In the genomic region with DNA sequence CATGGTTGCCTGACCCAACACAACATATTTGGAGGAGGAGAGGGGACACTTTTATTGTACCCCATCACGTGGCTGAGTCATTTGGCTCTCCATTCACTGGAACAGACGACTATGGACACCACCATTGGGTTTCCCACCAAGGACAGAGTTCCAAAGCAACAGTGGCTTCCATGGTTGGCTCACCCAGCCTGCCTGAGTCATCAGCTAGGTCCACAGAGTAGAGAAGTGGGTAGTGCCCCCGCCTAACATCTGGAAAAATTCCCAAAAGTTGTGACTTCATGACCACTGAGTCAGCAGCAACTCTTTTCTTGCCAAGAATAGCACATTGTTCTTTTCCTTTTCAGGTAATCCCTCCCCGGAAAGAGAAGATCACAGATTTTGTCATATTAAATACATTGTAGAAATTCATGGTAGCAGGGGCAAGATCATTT, we compare ENCODE assay signal across 9 cellular contexts. TPM values are rescaled to one million over a fixed set of nuclear protein-coding genes. Genes with fewer than 3 reads are reported as not detected.
DNase-seq lines count a peak whose midpoint lies in the region; ATAC-seq and TF ChIP-seq lines count a peak whose summit lies in the region.
"Had no signal": no experiment of that assay in that cellular context is flagged by ENCODE, and none has a peak within 500 bp of the region (broad histone marks: within the 10 kb centered on the region; RNA-seq: fewer than 3 reads in every experiment).

No MANE protein-coding gene starts in this region.

- no peak for TF ChIP-seq POLR2A in uterus (IDR thresholded peaks at IDR 0.05)

- H3K4me1 Mint-ChIP-seq in activated naive CD8-positive, alpha-beta T cell treated with anti-CD3 and anti-CD28 coated beads, Interleukin-2, amount 10 ng/mL, durations not matched to agents 7 days and 5 days = peaks cover 59% of the 10 kb centered on the region

- H3K36me3 ChIP-seq in heart right ventricle (no peaks in the 10 kb centered on the region), lung (ENCODE audit: control insufficient read depth in 2 of 2, insufficient read depth in 2 of 2, low read length in 2 of 2) (no peaks in the 10 kb centered on the region), uterus (no peaks in the 10 kb centered on the region)

- peak overlapping the region; percentile 87 for H3K27ac Mint-ChIP-seq in activated naive CD8-positive, alpha-beta T cell treated with anti-CD3 and anti-CD28 coated beads, Interleukin-2, amount 10 ng/mL, durations not matched to agents 7 days and 5 days

- intact Hi-C loops in heart right ventricle (cut with DNase I) (no loop called here), left ventricle myocardium superior (cut with micrococcal nuclease) (no loop called here), uterus (cut with DNase I; ENCODE audit: low total_unique reads) (no loop called here)

- H3K9me3 Mint-ChIP-seq in activated naive CD8-positive, alpha-beta T cell treated with anti-CD3 and anti-CD28 coated beads, Interleukin-2, amount 10 ng/mL, durations not matched to agents 7 days and 5 days = no peaks in the 10 kb centered on the region

- no peak overlapping the region for H3K4me3 ChIP-seq in heart right ventricle
- H3K4me3 ChIP-seq in lung = no peak overlapping the region
- peak overlapping the region in 1 of 2 donors; percentile 2 for H3K4me3 ChIP-seq in uterus

- POLR2A ChIA-PET in activated naive CD8-positive, alpha-beta T cell treated with anti-CD3 and anti-CD28 coated beads, Interleukin-2, amount 10 ng/mL, durations not matched to agents 7 days and 5 days (lab: Charles Lee) = interaction anchor here (0.5 to 1.1 kb wide), 2 partner anchors 14 to 103 kb away, joined by 3 to 4 read pairs; a partner anchor contains a TSS

- TF ChIP-seq CTCF in heart right ventricle (IDR thresholded peaks at IDR 0.05) = no peak
- TF ChIP-seq CTCF in lung (IDR thresholded peaks at IDR 0.05; ENCODE audit: control extremely low read depth, extremely low read depth) = no peak
- no peak for TF ChIP-seq CTCF in uterus (IDR thresholded peaks at IDR 0.05)

- H3K27me3 Mint-ChIP-seq in activated naive CD8-positive, alpha-beta T cell treated with anti-CD3 and anti-CD28 coated beads, Interleukin-2, amount 10 ng/mL, durations not matched to agents 7 days and 5 days = no peaks in the 10 kb centered on the region

- DNase-seq in heart right ventricle (peak in 1 of 2 donors; percentile 36), left ventricle myocardium superior (no peak), lung (ENCODE audit: low spot score) (peak; percentile 38), uterus (peak; percentile 54 to 80), DMS 273 (lab: John Stamatoyannopoulos, UW; ENCODE audit: unreplicated experiment) (no peak), germinal center (ENCODE audit: low spot score) (no peak), DMS79 treated with DMSO at 0.1 percent for 48 hours (lab: John Stamatoyannopoulos, UW) (no peak)
- no peak for DNase-seq in activated naive CD8-positive, alpha-beta T cell treated with anti-CD3 and anti-CD28 coated beads, Interleukin-2, amount 10 ng/mL, durations not matched to agents 7 days and 5 days
- DNase-seq: NCI-H2171 had no signal

- H3K4me3 Mint-ChIP-seq in activated naive CD8-positive, alpha-beta T cell treated with anti-CD3 and anti-CD28 coated beads, Interleukin-2, amount 10 ng/mL, durations not matched to agents 7 days and 5 days = peak overlapping the region; percentile 79

- H3K27me3 ChIP-seq in heart right ventricle (no peaks in the 10 kb centered on the region), lung (ENCODE audit: control insufficient read depth, insufficient read depth) (no peaks in the 10 kb centered on the region), uterus (no peaks in the 10 kb centered on the region)

- H3K27ac ChIP-seq in heart right ventricle (peak overlapping the region in 8 of 10 donors; percentile 45 to 98 (median 94)), lung (ENCODE audit: low read depth in 1 of 2, low read length in 1 of 2) (peak overlapping the region; percentile 6 to 39), uterus (peak overlapping the region; percentile 68 to 77)

- WGBS in heart right ventricle, 2 donors = 41 to 58% methylated on average over 4 of the region's 4 CpGs
- 62% methylated on average over 4 of the region's 4 CpGs for WGBS in lung, 2 donors

- ATAC-seq in heart right ventricle (no peak), left ventricle myocardium superior (no peak), lung (ENCODE audit: insufficient read depth, low FRiP score) (no peak)
- no peak for ATAC-seq in activated naive CD8-positive, alpha-beta T cell treated with anti-CD3 and anti-CD28 coated beads, Interleukin-2, amount 10 ng/mL, durations not matched to agents 7 days and 5 days (ENCODE audit: low read depth)

- H3K9me3 ChIP-seq in heart right ventricle (no peaks in the 10 kb centered on the region), lung (ENCODE audit: control insufficient read depth in 2 of 2, insufficient read depth in 1 of 2, low read length in 1 of 2) (no peaks in the 10 kb centered on the region), uterus (no peaks in the 10 kb centered on the region)

- H3K4me1 ChIP-seq in heart right ventricle (peaks cover 12 to 74% (median 59%) of the 10 kb centered on the region in 9 donors), lung (ENCODE audit: control insufficient read depth in 2 of 2, insufficient read depth in 2 of 2, low read length in 2 of 2) (peaks cover 8 to 9% of the 10 kb centered on the region in 2 donors), uterus (peaks cover 0 to 5% of the 10 kb centered on the region in 2 donors)

- no peaks in the 10 kb centered on the region for H3K36me3 Mint-ChIP-seq in activated naive CD8-positive, alpha-beta T cell treated with anti-CD3 and anti-CD28 coated beads, Interleukin-2, amount 10 ng/mL, durations not matched to agents 7 days and 5 days

RNA-seq across cellular contexts. Expression of a gene that starts 3.0 kb away (rescaled TPM):
- 10 to 100 TPM; 37.6 to 55.2 (median 41.0) TPM for total RNA-seq in heart right ventricle
- 10 to 100 TPM; 15.4 to 24.9 TPM for polyA plus RNA-seq in heart right ventricle
- 33.7 TPM for total RNA-seq in left ventricle myocardium superior
- 10 to 100 TPM; 85.3 to 93.6 TPM for total RNA-seq in activated naive CD8-positive, alpha-beta T cell treated with anti-CD3 and anti-CD28 coated beads, Interleukin-2, amount 10 ng/mL, durations not matched to agents 7 days and 5 days
- 10 to 100 TPM; 55.9 to 77.0 TPM for total RNA-seq in lung
- 10 to 100 TPM; 26.2 to 37.1 TPM for polyA plus RNA-seq in lung
- total RNA-seq in uterus = 100 to 1,000 TPM in 2 of 4 donors, 10 to 100 TPM in 2; 48.2 to 248 (median 106) TPM

RNA-seq across cellular contexts. Expression of a gene that starts 37.6 kb away (rescaled TPM):
- 100 to 1,000 TPM in 6 of 10 donors, 10 to 100 TPM in 4; 73.9 to 582 (median 104) TPM for total RNA-seq in heart right ventricle
- 100 to 1,000 TPM; 199 to 235 TPM for polyA plus RNA-seq in heart right ventricle
- 603 TPM for total RNA-seq in left ventricle myocardium superior
- total RNA-seq in activated naive CD8-positive, alpha-beta T cell treated with anti-CD3 and anti-CD28 coated beads, Interleukin-2, amount 10 ng/mL, durations not matched to agents 7 days and 5 days = not detected
- total RNA-seq in lung = 10 to 100 TPM in 1 of 2 donors, 1 to 10 TPM in 1; 4.7 to 15.6 TPM
- polyA plus RNA-seq in lung = 10 to 100 TPM; 27.0 to 85.8 TPM
- 100 to 1,000 TPM in 3 of 4 donors, 1 to 10 TPM in 1; 8.5 to 924 (median 281) TPM for total RNA-seq in uterus

Comparison
In these comparisons a context has a peak if more than half of its experiments do, and no peak if none do; other contexts are left out.
1. DNase-seq: peak in lung (single experiment) and uterus (2 of 2); none in left ventricle myocardium superior (single experiment), activated naive CD8-positive, alpha-beta T cell treated with anti-CD3 and anti-CD28 coated beads, Interleukin-2, amount 10 ng/mL, durations not matched to agents 7 days and 5 days (single experiment), DMS 273 (single experiment), germinal center (single experiment) and DMS79 treated with DMSO at 0.1 percent for 48 hours (single experiment).
2. H3K27ac ChIP-seq: peak in every context shown above with its lines; median percentile 94 in heart right ventricle; 72 in uterus; 22 in lung.
3. RNA of a gene that starts 37.6 kb away (total RNA-seq): 603 TPM in left ventricle myocardium superior (single experiment), 8.5 to 924 TPM in uterus, 73.9 to 582 TPM in heart right ventricle and 4.7 to 15.6 TPM in lung; not detected in activated naive CD8-positive, alpha-beta T cell treated with anti-CD3 and anti-CD28 coated beads, Interleukin-2, amount 10 ng/mL, durations not matched to agents 7 days and 5 days; every median in the first group is over 4 times any median in the second.